19 cellular contexts compared by ENCODE assay signal in the genomic region with DNA sequence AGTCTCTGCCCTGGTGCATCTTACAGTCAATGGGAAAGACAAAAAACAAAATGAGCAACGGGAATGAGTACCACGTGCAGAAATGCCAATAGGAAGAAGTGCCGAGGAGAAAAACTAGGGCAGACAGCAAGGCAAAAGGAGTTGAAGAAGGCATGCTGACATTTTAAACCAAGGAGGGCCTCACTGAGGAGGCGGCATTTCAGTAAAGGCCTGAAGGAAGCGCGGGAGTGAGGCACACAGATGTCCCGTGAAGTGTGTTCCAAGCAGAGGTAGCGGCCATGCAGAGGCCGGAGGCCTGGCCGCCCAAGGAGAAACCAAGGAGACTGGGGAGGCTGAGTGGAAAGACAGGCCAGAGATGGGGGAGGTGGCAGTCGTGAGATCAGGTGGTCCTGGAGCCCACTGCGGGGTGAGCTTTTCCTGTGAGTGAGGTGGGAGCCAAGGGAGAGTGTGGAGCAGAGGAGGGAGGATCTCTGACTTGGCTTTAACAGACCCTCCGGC. TPM values are rescaled to one million over a fixed set of nuclear protein-coding genes. Genes with fewer than 3 reads are reported as not detected.
DNase-seq lines count a peak whose midpoint lies in the region; ATAC-seq, FAIRE-seq and TF ChIP-seq lines count a peak whose summit lies in the region.
"Had no signal": no experiment of that assay in that cellular context is flagged by ENCODE, and none has a peak within 500 bp of the region (broad histone marks: within the 10 kb centered on the region; RNA-seq: fewer than 3 reads in every experiment).

No MANE protein-coding gene starts in this region.

- H3K27ac ChIP-seq in CD4-positive, alpha-beta memory T cell (ENCODE audit: low read depth, low read length), result no peak overlapping the region
- H3K27ac ChIP-seq in kidney (ENCODE audit: low read depth in 2 of 2, low read length in 2 of 2), result peak overlapping the region in 1 of 2 donors; percentile 1
- H3K27ac ChIP-seq: lower lobe of right lung had no signal

- no peak overlapping the region for H3K27ac Mint-ChIP-seq in CD4-positive, alpha-beta memory T cell
- H3K27ac Mint-ChIP-seq in IgD-negative memory B cell, result peak overlapping the region in 1 of 3 donors; percentile 17
- H3K27ac Mint-ChIP-seq in effector memory CD8-positive, alpha-beta T cell, result no peak overlapping the region
- no peak overlapping the region for H3K27ac Mint-ChIP-seq in neural crest cell (ENCODE audit: unreplicated experiment)

- H3K4me1 ChIP-seq in CD4-positive, alpha-beta memory T cell (ENCODE audit: insufficient read depth, low read length), result no peaks in the 10 kb centered on the region
- H3K4me1 ChIP-seq in kidney (ENCODE audit: control insufficient read depth in 1 of 2, insufficient read depth in 1 of 2, low read depth in 1 of 2, low read length in 2 of 2), result peaks cover 0 to 3% of the 10 kb centered on the region in 2 donors

- no peak overlapping the region for H3K9ac ChIP-seq in kidney (ENCODE audit: low read length in 2 of 2)

- H3K36me3 ChIP-seq in CD4-positive, alpha-beta memory T cell (ENCODE audit: insufficient read depth, low read length), result no peaks in the 10 kb centered on the region
- H3K36me3 ChIP-seq in kidney (ENCODE audit: control insufficient read depth in 1 of 2, insufficient read depth in 2 of 2, low read length in 2 of 2), result no peaks in the 10 kb centered on the region
- H3K36me3 ChIP-seq: lower lobe of right lung had no signal

- H3K36me3 Mint-ChIP-seq in CD4-positive, alpha-beta memory T cell, result peaks cover 0 to 6% of the 10 kb centered on the region in 2 donors
- H3K36me3 Mint-ChIP-seq in IgD-negative memory B cell, result no peaks in the 10 kb centered on the region
- peaks cover 8% of the 10 kb centered on the region for H3K36me3 Mint-ChIP-seq in effector memory CD8-positive, alpha-beta T cell (ENCODE audit: insufficient read depth)
- H3K36me3 Mint-ChIP-seq in neural crest cell (ENCODE audit: low read depth), result no peaks in the 10 kb centered on the region

- intact Hi-C loops in CD4-positive, alpha-beta memory T cell (cut with micrococcal nuclease), result no loop called here
- intact Hi-C loops in kidney (cut with DNase I), result no loop called here

- POLR2A ChIA-PET in CD4-positive, alpha-beta memory T cell (lab: Charles Lee; ENCODE audit: partially characterized antibody), result no interaction called here

- no peak for DNase-seq in CD4-positive, alpha-beta memory T cell
- DNase-seq in effector memory CD8-positive, alpha-beta T cell, result no peak
- DNase-seq in neural crest cell (ENCODE audit: low read depth, low spot score) (no peak), anterior cingulate cortex (lab: John Stamatoyannopoulos, UW) (no peak), GM12891 (ENCODE audit: insufficient read length, low spot score) (no peak), kidney (no peak)
- DNase-seq: activated T-cell treated with anti-CD3 and anti-CD28 coated beads, Interleukin-2, amount 50 U/mL, for 1 hour; GF-D8; lower lobe of right lung; naive B cell; NCI-H1694 treated with DMSO at 0.1 percent for 48 hours; NCI-H446; right cardiac atrium had no signal

- peaks cover 33 to 43% of the 10 kb centered on the region in 2 donors for H3K27me3 Mint-ChIP-seq in CD4-positive, alpha-beta memory T cell
- H3K27me3 Mint-ChIP-seq in IgD-negative memory B cell (peaks cover 37% of the 10 kb centered on the region), neural crest cell (ENCODE audit: low read depth) (peaks cover 92% of the 10 kb centered on the region)
- H3K27me3 Mint-ChIP-seq in effector memory CD8-positive, alpha-beta T cell, result peaks cover 46 to 90% of the 10 kb centered on the region in 2 donors

- peaks cover 7 to 18% (median 11%) of the 10 kb centered on the region in 4 donors for H3K4me1 Mint-ChIP-seq in CD4-positive, alpha-beta memory T cell
- peaks cover 0 to 6% (median 2%) of the 10 kb centered on the region in 3 donors for H3K4me1 Mint-ChIP-seq in IgD-negative memory B cell
- peaks cover 0 to 10% of the 10 kb centered on the region in 2 donors for H3K4me1 Mint-ChIP-seq in effector memory CD8-positive, alpha-beta T cell (ENCODE audit: low read depth in 2 of 2)
- H3K4me1 Mint-ChIP-seq in neural crest cell, result peaks cover 31% of the 10 kb centered on the region

- H3K9me3 ChIP-seq in CD4-positive, alpha-beta memory T cell (ENCODE audit: control insufficient read depth in 1 of 2, low read length in 2 of 2), result no peaks in the 10 kb centered on the region
- H3K9me3 ChIP-seq in kidney (ENCODE audit: control insufficient read depth in 1 of 2, low read length in 2 of 2), result no peaks in the 10 kb centered on the region
- H3K9me3 ChIP-seq: lower lobe of right lung had no signal

- no peak for ATAC-seq in effector memory CD8-positive, alpha-beta T cell (replicated peaks)
- no peak for ATAC-seq in GM19452 (IDR thresholded peaks at IDR 0.05; ENCODE audit: unreplicated experiment)

- TF ChIP-seq CTCF in neural crest cell (conservative IDR thresholded peaks at IDR 0.05) (no peak), kidney (IDR thresholded peaks at IDR 0.05; ENCODE audit: borderline replicate concordance, extremely low read depth, insufficient read depth) (no peak)

- H3K4me3 ChIP-seq in CD4-positive, alpha-beta memory T cell (ENCODE audit: low read length in 2 of 2), result no peak overlapping the region
- H3K4me3 ChIP-seq in kidney (ENCODE audit: low read length in 2 of 2), result peak overlapping the region in 1 of 2 donors; percentile 32

- no peaks in the 10 kb centered on the region for H3K9me3 Mint-ChIP-seq in CD4-positive, alpha-beta memory T cell
- H3K9me3 Mint-ChIP-seq in IgD-negative memory B cell (no peaks in the 10 kb centered on the region), neural crest cell (no peaks in the 10 kb centered on the region)
- no peaks in the 10 kb centered on the region for H3K9me3 Mint-ChIP-seq in effector memory CD8-positive, alpha-beta T cell

- peak overlapping the region in 5 of 8 donors; percentile 0 to 71 (median 27) for H3K4me3 Mint-ChIP-seq in CD4-positive, alpha-beta memory T cell
- H3K4me3 Mint-ChIP-seq in IgD-negative memory B cell, result peak overlapping the region in 3 of 4 donors; percentile 13 to 42 (median 30)
- peak overlapping the region; percentile 2 to 11 for H3K4me3 Mint-ChIP-seq in effector memory CD8-positive, alpha-beta T cell
- H3K4me3 Mint-ChIP-seq in neural crest cell, result peak overlapping the region; percentile 56

- FAIRE-seq in GM12891 (lab: Jason Lieb, UNC) (no peak), kidney (lab: Jason Lieb, UNC) (no peak)

- TF ChIP-seq POLR2A in GM12891 (IDR thresholded peaks at IDR 0.05; ENCODE audit: low read depth, low read length), result no peak

- H3K27me3 ChIP-seq in CD4-positive, alpha-beta memory T cell (ENCODE audit: insufficient read depth, low read length), result peaks cover 4% of the 10 kb centered on the region

- CTCF ChIA-PET in CD4-positive, alpha-beta memory T cell (lab: Charles Lee; ENCODE audit: partially characterized antibody), result no interaction called here

TF ChIP-seq in GM12891, 5 proteins besides CTCF, POLR2A, EP300 and RAD21:
- TF ChIP-seq SPI1 (IDR thresholded peaks at IDR 0.05; ENCODE audit: low read depth, low read length), result no peak
TF ChIP-seq in GM12891: peak in this region for 0.

RNA-seq across cellular contexts. Expression of a gene that starts 34.8 kb away (rescaled TPM):
- total RNA-seq in CD4-positive, alpha-beta memory T cell, result not detected
- polyA plus RNA-seq in CD4-positive, alpha-beta memory T cell, result not detected
- polyA plus RNA-seq in IgD-negative memory B cell (not detected), kidney (ENCODE audit: insufficient read depth, low read depth, low replicate concordance) (not detected)
- total RNA-seq in neural crest cell (not detected in 2 replicates), kidney (not detected)
- polyA plus RNA-seq in GM12891 (2012; ENCODE audit: low read depth, missing spikeins), result not detected
- total RNA-seq: fibroblast of villous mesenchyme, lower lobe of right lung, M059J, right cardiac atrium, temporal lobe had no signal
- polyA plus RNA-seq: adipose tissue, right cardiac atrium had no signal
